13 cellular contexts compared by ENCODE assay signal in genomic region chr1:182170941-182171461, GRCh38.
A peak's percentile ranks its signal among the peaks of the same experiment; 100 is the strongest.
DNase-seq lines count a peak whose midpoint lies in the region; ATAC-seq, FAIRE-seq and TF ChIP-seq lines count a peak whose summit lies in the region.
"Had no signal": no experiment of that assay in that cellular context is flagged by ENCODE, and none has a peak within 500 bp of the region (broad histone marks: within the 10 kb centered on the region; RNA-seq: fewer than 3 reads in every experiment).

No MANE protein-coding gene starts in this region.

- TF ChIP-seq CTCF in adrenal gland (IDR thresholded peaks at IDR 0.05) = no peak
- TF ChIP-seq CTCF in foreskin keratinocyte (conservative IDR thresholded peaks at IDR 0.05) = no peak

- H2BK120ac ChIP-seq in neuronal stem cell (ENCODE audit: low read depth, low read length) = no peak overlapping the region

- no peak overlapping the region for H2BK5ac ChIP-seq in neuronal stem cell (ENCODE audit: low read length)

- no peak overlapping the region for H2BK12ac ChIP-seq in neuronal stem cell (ENCODE audit: low read length)

- TF ChIP-seq POLR2A in adrenal gland (IDR thresholded peaks at IDR 0.05) = no peak

- H3K36me3 ChIP-seq in adrenal gland (replicated peaks in 1 of 2) = no peaks in the 10 kb centered on the region
- no peaks in the 10 kb centered on the region for H3K36me3 ChIP-seq in neuronal stem cell (replicated peaks in 1 of 2; ENCODE audit: control insufficient read depth in 2 of 2, insufficient read depth in 2 of 2, low read length in 2 of 2)

- no peak overlapping the region for H4K8ac ChIP-seq in neuronal stem cell (ENCODE audit: low read depth, low read length)

- no peak overlapping the region for H2AK5ac ChIP-seq in neuronal stem cell (ENCODE audit: low read depth, low read length)

- H3K4me1 ChIP-seq in adrenal gland (replicated peaks in 1 of 2) = peaks cover 3 to 7% of the 10 kb centered on the region in 2 donors
- peaks cover 0 to 2% of the 10 kb centered on the region in 2 donors for H3K4me1 ChIP-seq in neuronal stem cell (ENCODE audit: control insufficient read depth in 2 of 2, insufficient read depth in 1 of 2, low read depth in 1 of 2, low read length in 2 of 2)
- peaks cover 19% of the 10 kb centered on the region for H3K4me1 ChIP-seq in foreskin keratinocyte

- H3K27me3 ChIP-seq in adrenal gland (no peaks in the 10 kb centered on the region), neuronal stem cell (ENCODE audit: control insufficient read depth in 3 of 3, insufficient read depth in 3 of 3, low read depth in 1 of 3, low read length in 3 of 3) (no peaks in the 10 kb centered on the region), foreskin keratinocyte (no peaks in the 10 kb centered on the region)

- H3K4me3 ChIP-seq in adrenal gland (no peak overlapping the region), neuronal stem cell (ENCODE audit: low read length in 2 of 2) (no peak overlapping the region)
- H3K4me3 ChIP-seq: GM23248 had no signal

- peak; percentile 88 for ATAC-seq in HG02885 (IDR thresholded peaks at IDR 0.05; ENCODE audit: poor library complexity, unreplicated experiment)
- no peak for ATAC-seq in foreskin keratinocyte

- peak overlapping the region; percentile 57 for H2AFZ ChIP-seq in neuronal stem cell (ENCODE audit: low read length)
- H2AFZ ChIP-seq: GM23248 had no signal

- FAIRE-seq in urothelium cell line (lab: Jason Lieb, UNC) = no peak

- no peak overlapping the region for H3K4ac ChIP-seq in neuronal stem cell (ENCODE audit: low read length)

- H4K91ac ChIP-seq in neuronal stem cell (ENCODE audit: low read depth, low read length, poor library complexity) = no peak overlapping the region

- H3K79me1 ChIP-seq in neuronal stem cell (ENCODE audit: low read depth, low read length) = no peaks in the 10 kb centered on the region

- H3K9ac ChIP-seq in neuronal stem cell (ENCODE audit: low read depth, low read length, poor library complexity) = no peak overlapping the region
- H3K9ac ChIP-seq: GM23248 had no signal

- no peak overlapping the region for H3K18ac ChIP-seq in neuronal stem cell (ENCODE audit: low read length)

- H2BK15ac ChIP-seq in neuronal stem cell (ENCODE audit: low read length) = no peak overlapping the region

- no peaks in the 10 kb centered on the region for H3K9me3 ChIP-seq in adrenal gland (replicated peaks in 1 of 3)
- no peaks in the 10 kb centered on the region for H3K9me3 ChIP-seq in neuronal stem cell (replicated peaks in 1 of 2; ENCODE audit: control insufficient read depth in 2 of 2, insufficient read depth in 1 of 2, low read depth in 1 of 2, low read length in 2 of 2)

- 42 to 48% (median 47%) methylated on average over 7 of the region's 7 CpGs for WGBS in adrenal gland, 4 donors
- no CpG with 5 or more reads among the region's 7 CpGs for WGBS in neuronal stem cell (ENCODE audit: extremely low coverage in 2 of 2, insufficient read length in 2 of 2, insufficient replicate concordance in 1 of 2), 2 donors

- H3K23ac ChIP-seq in neuronal stem cell (ENCODE audit: low read depth, low read length, poor library complexity) = no peak overlapping the region

- intact Hi-C loops in adrenal gland (cut with DNase I) = no loop called here

- DNase-seq in DMS53 treated with DMSO at 0.1 percent for 48 hours (lab: John Stamatoyannopoulos, UW; ENCODE audit: unreplicated experiment) (peak; percentile 43), adrenal gland (peak in 4 of 7 donors; percentile 40 to 69 (median 49)), neuronal stem cell (ENCODE audit: low spot score) (no peak), urothelium cell line (ENCODE audit: low spot score) (no peak), foreskin keratinocyte (no peak), C1 segment of cervical spinal cord (lab: John Stamatoyannopoulos, UW) (no peak)
- DNase-seq in activated CD4-positive, alpha-beta T cell treated with anti-CD3 and anti-CD28 coated beads for 48 hours = no peak
- DNase-seq: activated CD8-positive, alpha-beta memory T cell treated with anti-CD3 and anti-CD28 coated beads, Interleukin-2, amount 50 U/mL, for 4 hours; GM23248; NCI-H526; SW 1271 had no signal

- H3K4me2 ChIP-seq in neuronal stem cell (ENCODE audit: insufficient read depth, low read length, poor library complexity, severe bottlenecking) = no peak overlapping the region

- no peak overlapping the region for H3K14ac ChIP-seq in neuronal stem cell (ENCODE audit: low read length)

- H3K27ac ChIP-seq in adrenal gland (peak overlapping the region in 4 of 5 donors; percentile 5 to 64 (median 53)), neuronal stem cell (replicated peaks; ENCODE audit: low read length) (no peak overlapping the region), foreskin keratinocyte (no peak overlapping the region)
- H3K27ac ChIP-seq: C4-2B, GM23248 had no signal

Comparison
In these comparisons a context has a peak if more than half of its experiments do, and no peak if none do; other contexts are left out.
1. DNase-seq: peak in DMS53 treated with DMSO at 0.1 percent for 48 hours (single experiment) and adrenal gland (4 of 7); none in neuronal stem cell (single experiment), urothelium cell line (single experiment), activated CD4-positive, alpha-beta T cell treated with anti-CD3 and anti-CD28 coated beads for 48 hours (single experiment), foreskin keratinocyte (0 of 2) and C1 segment of cervical spinal cord (0 of 14).
2. H3K27ac ChIP-seq: peak in adrenal gland (4 of 5); none in neuronal stem cell (single experiment) and foreskin keratinocyte (single experiment).